ENCODE assay signal across 8 cellular contexts in the genomic region with DNA sequence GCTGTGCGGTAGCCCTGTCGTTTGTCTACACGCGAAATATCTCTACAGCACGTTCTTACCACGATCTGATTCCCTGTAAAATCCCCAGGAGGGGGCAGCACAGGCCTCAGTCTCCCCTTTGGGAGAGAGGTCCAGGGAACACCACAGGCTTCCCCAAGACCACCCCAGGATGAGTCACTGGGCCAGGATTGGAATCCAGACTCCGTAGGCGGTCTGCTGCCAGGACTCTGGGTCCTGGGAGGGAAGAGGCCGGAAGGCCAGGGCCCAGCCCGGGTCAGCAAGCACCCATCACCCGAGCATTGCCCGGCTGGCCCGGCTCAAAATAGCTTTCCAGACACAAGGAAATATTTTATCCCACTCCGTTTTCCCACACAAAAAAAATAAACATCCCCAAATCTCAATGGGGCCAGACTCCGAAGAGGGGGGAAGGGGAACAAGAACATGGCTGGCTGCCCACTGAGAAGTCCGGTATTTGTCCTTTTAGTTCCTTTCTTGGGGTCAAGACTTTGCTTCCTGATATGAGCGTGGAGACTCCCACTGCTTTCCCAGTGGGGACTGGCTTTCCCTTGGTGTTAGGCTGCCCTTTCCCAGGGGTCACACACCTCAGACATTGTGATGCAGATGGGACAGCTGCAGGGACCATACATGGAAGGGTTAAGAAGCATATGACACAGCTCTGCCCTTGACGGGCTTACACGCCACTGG.
DNase-seq lines count a peak whose midpoint lies in the region; ATAC-seq and TF ChIP-seq lines count a peak whose summit lies in the region.

No MANE protein-coding gene starts in this region.

- no peak overlapping the region for H3K27ac Mint-ChIP-seq in activated CD4-positive, alpha-beta T cell treated with anti-CD3 and anti-CD28 coated beads for 36 hours
- H3K27ac Mint-ChIP-seq in CD8-positive, alpha-beta memory T cell: no peak overlapping the region

- H3K27me3 ChIP-seq in fibroblast of lung (ENCODE audit: control insufficient read depth, insufficient read depth, low read length): no peaks in the 10 kb centered on the region
- no peaks in the 10 kb centered on the region for H3K27me3 ChIP-seq in uterus
- H3K27me3 ChIP-seq in CD8-positive, alpha-beta memory T cell (ENCODE audit: insufficient read depth, low read length, poor library complexity, severe bottlenecking): no peaks in the 10 kb centered on the region

- DNase-seq in activated CD4-positive, alpha-beta T cell treated with anti-CD3 and anti-CD28 coated beads for 36 hours: peak; percentile 35
- no peak for DNase-seq in activated CD4-positive, alpha-beta T cell treated with anti-CD3 and anti-CD28 coated beads, Interleukin-2, amount 50 U/mL, for 1 hour
- peak in 1 of 2 donors; percentile 51 for DNase-seq in fibroblast of lung (ENCODE audit: low read depth in 2 of 2)
- DNase-seq in mucosa of descending colon: peak in 1 of 3 donors; percentile 53
- DNase-seq in uterus: peak; percentile 62 to 63
- DNase-seq in CD8-positive, alpha-beta memory T cell: no peak
- no peak for DNase-seq in superior temporal gyrus (ENCODE audit: extremely low spot score)
- DNase-seq in activated gamma-delta T cell (lab: John Stamatoyannopoulos, UW): no peak

- H2AFZ ChIP-seq in fibroblast of lung (ENCODE audit: low read length): peak overlapping the region; percentile 75

- no peaks in the 10 kb centered on the region for H3K79me2 ChIP-seq in fibroblast of lung (ENCODE audit: control insufficient read depth, insufficient read depth, low read length)

- H4K20me1 ChIP-seq in fibroblast of lung (ENCODE audit: control insufficient read depth, extremely low read depth, insufficient read depth, low read length): no peaks in the 10 kb centered on the region

- H3K4me3 ChIP-seq in fibroblast of lung (replicated peaks in 1 of 4; ENCODE audit: control extremely low read depth in 1 of 4, insufficient read depth in 1 of 4, low read depth in 3 of 4, low read length in 4 of 4) (no peak overlapping the region), mucosa of descending colon (no peak overlapping the region), uterus (no peak overlapping the region)
- no peak overlapping the region for H3K4me3 ChIP-seq in CD8-positive, alpha-beta memory T cell (ENCODE audit: low read length)

- TF ChIP-seq CTCF in fibroblast of lung (conservative IDR thresholded peaks at IDR 0.05 in 1 of 2, IDR thresholded peaks at IDR 0.05 in 1 of 2; ENCODE audit: low read depth in 1 of 2, low read length in 2 of 2) (peak; percentile 27 to 42), mucosa of descending colon (IDR thresholded peaks at IDR 0.05) (no peak), uterus (IDR thresholded peaks at IDR 0.05) (peak in 3 of 4 experiments; percentile 25 to 40 (median 31))

- no peaks in the 10 kb centered on the region for H3K9me3 Mint-ChIP-seq in activated CD4-positive, alpha-beta T cell treated with anti-CD3 and anti-CD28 coated beads for 36 hours (ENCODE audit: low read depth)
- no peaks in the 10 kb centered on the region for H3K9me3 Mint-ChIP-seq in CD8-positive, alpha-beta memory T cell

- H3K9me3 ChIP-seq in fibroblast of lung (ENCODE audit: control insufficient read depth, insufficient read depth, low read depth, low read length): no peaks in the 10 kb centered on the region
- H3K9me3 ChIP-seq in mucosa of descending colon: no peaks in the 10 kb centered on the region
- H3K9me3 ChIP-seq in uterus: no peaks in the 10 kb centered on the region
- H3K9me3 ChIP-seq in CD8-positive, alpha-beta memory T cell (ENCODE audit: low read length): no peaks in the 10 kb centered on the region

- intact Hi-C loops in activated CD4-positive, alpha-beta T cell treated with anti-CD3 and anti-CD28 coated beads for 36 hours (cut with DNase I, micrococcal nuclease): loop anchor here in 1 of 2 experiments (1.0 kb wide), 1 partner anchor 101 kb away; no protein-coding TSS in a partner anchor
- intact Hi-C loops in mucosa of descending colon (cut with DNase I, micrococcal nuclease) (no loop called here), uterus (cut with DNase I; ENCODE audit: low total_unique reads) (no loop called here)

- peak overlapping the region; percentile 38 for H3K9ac ChIP-seq in fibroblast of lung (ENCODE audit: insufficient read depth, low read length)

- H3K36me3 Mint-ChIP-seq in activated CD4-positive, alpha-beta T cell treated with anti-CD3 and anti-CD28 coated beads for 36 hours (ENCODE audit: low read depth): no peaks in the 10 kb centered on the region
- H3K36me3 Mint-ChIP-seq in CD8-positive, alpha-beta memory T cell: peaks cover 0 to 5% (median 0%) of the 10 kb centered on the region in 3 donors

- no peaks in the 10 kb centered on the region for H3K4me1 Mint-ChIP-seq in activated CD4-positive, alpha-beta T cell treated with anti-CD3 and anti-CD28 coated beads for 36 hours
- no peaks in the 10 kb centered on the region for H3K4me1 Mint-ChIP-seq in CD8-positive, alpha-beta memory T cell

- peaks cover 18% of the 10 kb centered on the region for H3K4me1 ChIP-seq in fibroblast of lung (ENCODE audit: control insufficient read depth, extremely low read depth, insufficient read depth, low read length)
- no peaks in the 10 kb centered on the region for H3K4me1 ChIP-seq in mucosa of descending colon (ENCODE audit: low read depth)
- no peaks in the 10 kb centered on the region for H3K4me1 ChIP-seq in uterus
- H3K4me1 ChIP-seq in CD8-positive, alpha-beta memory T cell (ENCODE audit: insufficient read depth, low read length): no peaks in the 10 kb centered on the region

- no peak for ATAC-seq in activated CD4-positive, alpha-beta T cell treated with anti-CD3 and anti-CD28 coated beads for 36 hours
- peak; percentile 23 for ATAC-seq in mucosa of descending colon

- no peak for TF ChIP-seq POLR2A in uterus (IDR thresholded peaks at IDR 0.05)

- CTCF ChIA-PET in activated CD4-positive, alpha-beta T cell treated with anti-CD3 and anti-CD28 coated beads for 36 hours (lab: Charles Lee): interaction anchor here (0.6 to 1.3 kb wide), 3 partner anchors 101 to 107 kb away, joined by 3 read pairs; no protein-coding TSS in a partner anchor
- CTCF ChIA-PET in CD8-positive, alpha-beta memory T cell (lab: Charles Lee): no interaction called here

- peaks cover 3% of the 10 kb centered on the region for H3K27me3 Mint-ChIP-seq in activated CD4-positive, alpha-beta T cell treated with anti-CD3 and anti-CD28 coated beads for 36 hours
- peaks cover 6 to 26% of the 10 kb centered on the region in 2 donors for H3K27me3 Mint-ChIP-seq in CD8-positive, alpha-beta memory T cell

- peak overlapping the region; percentile 73 for H3K27ac ChIP-seq in fibroblast of lung (ENCODE audit: insufficient read depth, low read length)
- peak overlapping the region; percentile 76 for H3K27ac ChIP-seq in uterus
- no peak overlapping the region for H3K27ac ChIP-seq in CD8-positive, alpha-beta memory T cell (ENCODE audit: low read depth, low read length)

- POLR2A ChIA-PET in activated CD4-positive, alpha-beta T cell treated with anti-CD3 and anti-CD28 coated beads for 36 hours (lab: Charles Lee): no interaction called here
- POLR2A ChIA-PET in CD8-positive, alpha-beta memory T cell (lab: Charles Lee): no interaction called here

- no peak overlapping the region for H3K4me2 ChIP-seq in fibroblast of lung (ENCODE audit: extremely low read depth, insufficient read depth, low read length)

- no peak overlapping the region for H3K4me3 Mint-ChIP-seq in activated CD4-positive, alpha-beta T cell treated with anti-CD3 and anti-CD28 coated beads for 36 hours
- H3K4me3 Mint-ChIP-seq in CD8-positive, alpha-beta memory T cell: no peak overlapping the region

- no peaks in the 10 kb centered on the region for H3K36me3 ChIP-seq in fibroblast of lung (ENCODE audit: control insufficient read depth, insufficient read depth, low read length)
- no peaks in the 10 kb centered on the region for H3K36me3 ChIP-seq in mucosa of descending colon (ENCODE audit: low read depth)
- H3K36me3 ChIP-seq in uterus: no peaks in the 10 kb centered on the region
- no peaks in the 10 kb centered on the region for H3K36me3 ChIP-seq in CD8-positive, alpha-beta memory T cell (ENCODE audit: insufficient read depth, low read length)

Comparison
In these comparisons a context has a peak if more than half of its experiments do, and no peak if none do; other contexts are left out.
1. DNase-seq: peak in activated CD4-positive, alpha-beta T cell treated with anti-CD3 and anti-CD28 coated beads for 36 hours (single experiment) and uterus (2 of 2); none in activated CD4-positive, alpha-beta T cell treated with anti-CD3 and anti-CD28 coated beads, Interleukin-2, amount 50 U/mL, for 1 hour (single experiment), CD8-positive, alpha-beta memory T cell (0 of 5), superior temporal gyrus (single experiment) and activated gamma-delta T cell (single experiment).